Comparison of ENCODE assay signal across 1 cellular context in genomic region chr5:140632366-140633080, GRCh38.
A peak's percentile ranks its signal among the peaks of the same experiment; 100 is the strongest.
TF ChIP-seq lines count a peak whose summit lies in the region.

No MANE protein-coding gene starts in this region.

TF ChIP-seq in K562, 482 proteins besides CTCF, POLR2A, EP300 and RAD21:
- TF ChIP-seq CHD7 (IDR thresholded peaks at IDR 0.05; ENCODE audit: low read depth, low read length) = no peak
- TF ChIP-seq, protein P1, sequence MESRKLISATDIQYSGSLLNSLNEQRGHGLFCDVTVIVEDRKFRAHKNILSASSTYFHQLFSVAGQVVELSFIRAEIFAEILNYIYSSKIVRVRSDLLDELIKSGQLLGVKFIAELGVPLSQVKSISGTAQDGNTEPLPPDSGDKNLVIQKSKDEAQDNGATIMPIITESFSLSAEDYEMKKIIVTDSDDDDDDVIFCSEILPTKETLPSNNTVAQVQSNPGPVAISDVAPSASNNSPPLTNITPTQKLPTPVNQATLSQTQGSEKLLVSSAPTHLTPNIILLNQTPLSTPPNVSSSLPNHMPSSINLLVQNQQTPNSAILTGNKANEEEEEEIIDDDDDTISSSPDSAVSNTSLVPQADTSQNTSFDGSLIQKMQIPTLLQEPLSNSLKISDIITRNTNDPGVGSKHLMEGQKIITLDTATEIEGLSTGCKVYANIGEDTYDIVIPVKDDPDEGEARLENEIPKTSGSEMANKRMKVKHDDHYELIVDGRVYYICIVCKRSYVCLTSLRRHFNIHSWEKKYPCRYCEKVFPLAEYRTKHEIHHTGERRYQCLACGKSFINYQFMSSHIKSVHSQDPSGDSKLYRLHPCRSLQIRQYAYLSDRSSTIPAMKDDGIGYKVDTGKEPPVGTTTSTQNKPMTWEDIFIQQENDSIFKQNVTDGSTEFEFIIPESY (CRISPR knock-in tag; IDR thresholded peaks at IDR 0.05) = peak; percentile 70; the same call in 1 of the 2 replicates
